ENCODE assay signal across 16 cellular contexts in genomic region chr7:107785170-107785569, GRCh38. TPM values are rescaled to one million over a fixed set of nuclear protein-coding genes. Genes with fewer than 3 reads are reported as not detected.
DNase-seq lines count a peak whose midpoint lies in the region; ATAC-seq and TF ChIP-seq lines count a peak whose summit lies in the region.
"Had no signal": no experiment of that assay in that cellular context is flagged by ENCODE, and none has a peak within 500 bp of the region (broad histone marks: within the 10 kb centered on the region; RNA-seq: fewer than 3 reads in every experiment).

No MANE protein-coding gene starts in this region.

- H3K9me3 Mint-ChIP-seq in activated CD4-positive, alpha-beta T cell treated with anti-CD3 and anti-CD28 coated beads for 36 hours (ENCODE audit: low read depth): no peaks in the 10 kb centered on the region
- no peaks in the 10 kb centered on the region for H3K9me3 Mint-ChIP-seq in activated T-helper 2 cell treated with anti-CD3 and anti-CD28 coated beads, Interferon-gamma antibody, Interleukin-2, Interleukin-4, amounts not matched to agents 10 μg/mL and 5 μg/mL and 100 μg/mL, durations not matched to agents 14 hours and 24 hours and 36 hours

- DNase-seq in activated CD4-positive, alpha-beta T cell treated with anti-CD3 and anti-CD28 coated beads for 36 hours: no peak
- no peak for DNase-seq in activated CD4-positive, alpha-beta T cell treated with anti-CD3 and anti-CD28 coated beads, Interleukin-2, amount 50 U/mL, for 1 hour
- no peak for DNase-seq in activated T-helper 2 cell treated with anti-CD3 and anti-CD28 coated beads, Interferon-gamma antibody, Interleukin-2, Interleukin-4, amounts not matched to agents 10 μg/mL and 5 μg/mL and 100 μg/mL, durations not matched to agents 14 hours and 24 hours and 36 hours (ENCODE audit: low spot score)
- no peak for DNase-seq in uterus
- no peak for DNase-seq in spleen
- DNase-seq in adrenal gland: no peak
- DNase-seq: NCI-H1436 treated with DMSO at 0.1 percent for 48 hours, NCI-H2081, NCI-H226 had no signal

- intact Hi-C loops in activated CD4-positive, alpha-beta T cell treated with anti-CD3 and anti-CD28 coated beads for 36 hours (cut with DNase I, micrococcal nuclease): no loop called here
- intact Hi-C loops in activated T-helper 2 cell treated with anti-CD3 and anti-CD28 coated beads, Interferon-gamma antibody, Interleukin-2, Interleukin-4, amounts not matched to agents 10 μg/mL and 5 μg/mL and 100 μg/mL, durations not matched to agents 14 hours and 24 hours and 36 hours (cut with micrococcal nuclease): no loop called here
- intact Hi-C loops in uterus (cut with DNase I; ENCODE audit: low total_unique reads) (no loop called here), spleen (cut with DNase I; ENCODE audit: low total_unique reads) (no loop called here), adrenal gland (cut with DNase I) (no loop called here)

- H3K4me1 ChIP-seq in muscle layer of colon (ENCODE audit: insufficient read depth, low read length) (peaks cover 52% of the 10 kb centered on the region), uterus (peaks cover 0 to 3% of the 10 kb centered on the region in 2 donors), spleen (no peaks in the 10 kb centered on the region), adrenal gland (replicated peaks in 1 of 2) (no peaks in the 10 kb centered on the region)

- H3K36me3 ChIP-seq in muscle layer of colon (ENCODE audit: insufficient read depth, low read length) (no peaks in the 10 kb centered on the region), uterus (no peaks in the 10 kb centered on the region), spleen (no peaks in the 10 kb centered on the region), adrenal gland (replicated peaks in 1 of 2) (no peaks in the 10 kb centered on the region)
- H3K36me3 ChIP-seq: HAP-1 had no signal

- H3K27ac ChIP-seq in muscle layer of colon (ENCODE audit: low read depth, low read length): peak overlapping the region; percentile 57
- peak overlapping the region; percentile 47 to 60 for H3K27ac ChIP-seq in uterus
- no peak overlapping the region for H3K27ac ChIP-seq in spleen
- H3K27ac ChIP-seq in adrenal gland: no peak overlapping the region

- no peaks in the 10 kb centered on the region for H3K36me3 Mint-ChIP-seq in activated CD4-positive, alpha-beta T cell treated with anti-CD3 and anti-CD28 coated beads for 36 hours (ENCODE audit: low read depth)
- no peaks in the 10 kb centered on the region for H3K36me3 Mint-ChIP-seq in activated T-helper 2 cell treated with anti-CD3 and anti-CD28 coated beads, Interferon-gamma antibody, Interleukin-2, Interleukin-4, amounts not matched to agents 10 μg/mL and 5 μg/mL and 100 μg/mL, durations not matched to agents 14 hours and 24 hours and 36 hours (ENCODE audit: low read depth)
- H3K36me3 Mint-ChIP-seq: CD14-positive monocyte, IgD-negative memory B cell had no signal

- TF ChIP-seq POLR2A in uterus (IDR thresholded peaks at IDR 0.05): no peak
- TF ChIP-seq POLR2A in spleen (IDR thresholded peaks at IDR 0.05): no peak
- TF ChIP-seq POLR2A in adrenal gland (IDR thresholded peaks at IDR 0.05): no peak

- POLR2A ChIA-PET in activated CD4-positive, alpha-beta T cell treated with anti-CD3 and anti-CD28 coated beads for 36 hours (lab: Charles Lee): no interaction called here

- H3K27me3 Mint-ChIP-seq in activated CD4-positive, alpha-beta T cell treated with anti-CD3 and anti-CD28 coated beads for 36 hours: no peaks in the 10 kb centered on the region
- peaks cover 4% of the 10 kb centered on the region for H3K27me3 Mint-ChIP-seq in activated T-helper 2 cell treated with anti-CD3 and anti-CD28 coated beads, Interferon-gamma antibody, Interleukin-2, Interleukin-4, amounts not matched to agents 10 μg/mL and 5 μg/mL and 100 μg/mL, durations not matched to agents 14 hours and 24 hours and 36 hours (ENCODE audit: low read depth)
- H3K27me3 Mint-ChIP-seq: IgD-negative memory B cell had no signal

- H3K4me3 Mint-ChIP-seq in activated CD4-positive, alpha-beta T cell treated with anti-CD3 and anti-CD28 coated beads for 36 hours: no peak overlapping the region
- H3K4me3 Mint-ChIP-seq in activated T-helper 2 cell treated with anti-CD3 and anti-CD28 coated beads, Interferon-gamma antibody, Interleukin-2, Interleukin-4, amounts not matched to agents 10 μg/mL and 5 μg/mL and 100 μg/mL, durations not matched to agents 14 hours and 24 hours and 36 hours (ENCODE audit: low read depth): no peak overlapping the region
- H3K4me3 Mint-ChIP-seq: CD14-positive monocyte, IgD-negative memory B cell had no signal

- H3K9ac ChIP-seq in muscle layer of colon (ENCODE audit: low read length): no peak overlapping the region

- TF ChIP-seq CTCF in uterus (IDR thresholded peaks at IDR 0.05) (no peak), spleen (IDR thresholded peaks at IDR 0.05 in 8 of 11, conservative IDR thresholded peaks at IDR 0.05 in 3 of 11) (no peak), adrenal gland (IDR thresholded peaks at IDR 0.05) (no peak)

- H3K27me3 ChIP-seq in muscle layer of colon (ENCODE audit: control insufficient read depth in 1 of 2, insufficient read depth in 2 of 2, low read length in 2 of 2) (no peaks in the 10 kb centered on the region), uterus (no peaks in the 10 kb centered on the region), spleen (replicated peaks in 1 of 7) (peaks cover 0 to 7% (median 0%) of the 10 kb centered on the region in 7 donors), adrenal gland (peaks cover 10% of the 10 kb centered on the region)

- peaks cover 21% of the 10 kb centered on the region for H3K4me1 Mint-ChIP-seq in activated CD4-positive, alpha-beta T cell treated with anti-CD3 and anti-CD28 coated beads for 36 hours
- H3K4me1 Mint-ChIP-seq in activated T-helper 2 cell treated with anti-CD3 and anti-CD28 coated beads, Interferon-gamma antibody, Interleukin-2, Interleukin-4, amounts not matched to agents 10 μg/mL and 5 μg/mL and 100 μg/mL, durations not matched to agents 14 hours and 24 hours and 36 hours (ENCODE audit: low read depth): peaks cover 11% of the 10 kb centered on the region
- H3K4me1 Mint-ChIP-seq: CD14-positive monocyte had no signal

- no peak overlapping the region for H3K4me3 ChIP-seq in muscle layer of colon (ENCODE audit: low read depth in 1 of 2, low read length in 2 of 2)
- H3K4me3 ChIP-seq in uterus: no peak overlapping the region
- H3K4me3 ChIP-seq in spleen: no peak overlapping the region
- H3K4me3 ChIP-seq in adrenal gland: no peak overlapping the region
- H3K4me3 ChIP-seq: HAP-1 had no signal

- CTCF ChIA-PET in activated CD4-positive, alpha-beta T cell treated with anti-CD3 and anti-CD28 coated beads for 36 hours (lab: Charles Lee): interaction anchor here (0.6 to 1.1 kb wide), 5 partner anchors 9 to 342 kb away, joined by 3 to 4 read pairs (median 3); no protein-coding TSS in a partner anchor

- no peak overlapping the region for H3K27ac Mint-ChIP-seq in activated CD4-positive, alpha-beta T cell treated with anti-CD3 and anti-CD28 coated beads for 36 hours
- peak overlapping the region; percentile 17 for H3K27ac Mint-ChIP-seq in activated T-helper 2 cell treated with anti-CD3 and anti-CD28 coated beads, Interferon-gamma antibody, Interleukin-2, Interleukin-4, amounts not matched to agents 10 μg/mL and 5 μg/mL and 100 μg/mL, durations not matched to agents 14 hours and 24 hours and 36 hours
- H3K27ac Mint-ChIP-seq: CD14-positive monocyte, IgD-negative memory B cell had no signal

- ATAC-seq in activated CD4-positive, alpha-beta T cell treated with anti-CD3 and anti-CD28 coated beads for 36 hours: peak; percentile 36
- ATAC-seq in GM18858 (IDR thresholded peaks at IDR 0.05; ENCODE audit: unreplicated experiment): no peak

- WGBS in spleen, 5 donors: 87 to 96% (median 94%) methylated on average over 2 of the region's 2 CpGs
- 82 to 95% (median 94%) methylated on average over 2 of the region's 2 CpGs for WGBS in adrenal gland, 4 donors

- H3K9me3 ChIP-seq in muscle layer of colon (ENCODE audit: low read length): no peaks in the 10 kb centered on the region
- no peaks in the 10 kb centered on the region for H3K9me3 ChIP-seq in uterus
- no peaks in the 10 kb centered on the region for H3K9me3 ChIP-seq in spleen
- no peaks in the 10 kb centered on the region for H3K9me3 ChIP-seq in adrenal gland (replicated peaks in 1 of 3)
- H3K9me3 ChIP-seq: HAP-1 had no signal

RNA-seq across cellular contexts. Expression of gene SLC26A3, which starts 17.9 kb away (rescaled TPM):
- not detected for total RNA-seq in activated CD4-positive, alpha-beta T cell treated with anti-CD3 and anti-CD28 coated beads for 36 hours
- not detected in 2 replicates for total RNA-seq in activated T-helper 2 cell treated with anti-CD3 and anti-CD28 coated beads, Interferon-gamma antibody, Interleukin-2, Interleukin-4, amounts not matched to agents 10 μg/mL and 5 μg/mL and 100 μg/mL, durations not matched to agents 14 hours and 24 hours and 36 hours
- total RNA-seq in uterus (1 to 10 TPM in 1 of 4 donors, under 1 TPM in 3; 0.29 to 1.0 (median 0.66) TPM), spleen (under 1 TPM in 1 of 7 donors, not detected in 6; 0.37 TPM), adrenal gland (under 1 TPM in 2 of 8 donors, not detected in 6; 0.38 to 0.50 TPM)
- polyA plus RNA-seq in spleen (under 1 TPM in 1 of 3 donors, not detected in 2; 0.13 TPM), adrenal gland (under 1 TPM in 2 of 3 donors, not detected in 1; 0.03 to 0.48 TPM)
- total RNA-seq: A673, HT1080 had no signal
- polyA plus RNA-seq: CD14-positive monocyte, IgD-negative memory B cell had no signal

RNA-seq across cellular contexts. Expression of gene CBLL1, which starts 41.2 kb away (rescaled TPM):
- 10 to 100 TPM; 36.9 to 57.9 TPM for total RNA-seq in activated CD4-positive, alpha-beta T cell treated with anti-CD3 and anti-CD28 coated beads for 36 hours
- 39.1 and 43.7 TPM in 2 replicates for total RNA-seq in activated T-helper 2 cell treated with anti-CD3 and anti-CD28 coated beads, Interferon-gamma antibody, Interleukin-2, Interleukin-4, amounts not matched to agents 10 μg/mL and 5 μg/mL and 100 μg/mL, durations not matched to agents 14 hours and 24 hours and 36 hours
- total RNA-seq in uterus: 10 to 100 TPM; 22.3 to 54.1 (median 29.1) TPM
- total RNA-seq in spleen: 10 to 100 TPM; 25.3 to 41.0 (median 35.5) TPM
- polyA plus RNA-seq in spleen: 1 to 10 TPM; 5.4 to 7.9 (median 7.6) TPM
- 10 to 100 TPM; 18.9 to 34.1 (median 20.1) TPM for total RNA-seq in adrenal gland
- polyA plus RNA-seq in adrenal gland: 10 to 100 TPM in 1 of 3 donors, 1 to 10 TPM in 2; 4.0 to 32.3 (median 5.1) TPM

Comparison
In these comparisons a context has a peak if more than half of its experiments do, and no peak if none do; other contexts are left out.
1. H3K27ac ChIP-seq: peak in muscle layer of colon (single experiment) and uterus (2 of 2); none in spleen (0 of 8) and adrenal gland (0 of 5).